In the genomic region with DNA sequence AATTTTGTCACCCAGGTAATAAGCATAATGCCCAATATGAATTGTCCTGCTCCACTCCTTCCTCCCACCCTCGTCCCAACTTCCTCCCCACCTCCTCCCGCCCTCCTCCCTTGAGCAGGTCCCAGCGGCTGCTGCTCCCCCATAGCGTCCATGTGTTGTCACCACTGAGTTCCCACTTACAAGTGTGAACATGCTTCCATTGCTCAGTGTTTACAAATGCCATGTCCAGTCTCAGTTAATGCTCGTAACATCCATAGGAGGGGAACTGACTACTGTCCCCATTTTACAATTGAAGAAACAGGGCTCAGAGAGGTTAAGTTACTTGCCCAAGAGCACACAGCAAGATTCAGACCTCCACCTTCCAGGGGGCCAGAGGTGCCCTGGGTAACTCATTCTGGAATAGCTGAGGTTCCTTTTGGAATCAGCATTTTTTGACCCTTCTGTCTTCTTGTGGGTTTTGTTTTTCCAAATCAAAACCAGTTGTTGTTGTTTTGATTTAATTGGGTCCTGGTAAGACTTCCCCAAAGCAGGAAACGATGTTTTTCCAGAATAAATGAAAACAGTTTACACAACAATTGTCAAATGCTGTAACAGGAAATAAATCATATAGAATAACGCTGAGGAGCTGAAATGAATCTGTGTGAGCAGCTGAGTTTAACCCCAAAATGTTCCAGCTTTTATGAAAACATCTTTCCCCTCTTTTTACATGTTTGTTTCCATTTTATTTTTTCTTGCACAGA, we compare ENCODE assay signal across 3 cellular contexts.
A peak's percentile ranks its signal among the peaks of the same experiment; 100 is the strongest.
TF ChIP-seq lines count a peak whose summit lies in the region.

No MANE protein-coding gene starts in this region.

TF ChIP-seq in A549, 52 proteins besides CTCF, POLR2A, EP300 and RAD21:
- TF ChIP-seq FOXS1 (CRISPR knock-in tag; IDR thresholded peaks at IDR 0.05), result no peak
- TF ChIP-seq, protein P1, sequence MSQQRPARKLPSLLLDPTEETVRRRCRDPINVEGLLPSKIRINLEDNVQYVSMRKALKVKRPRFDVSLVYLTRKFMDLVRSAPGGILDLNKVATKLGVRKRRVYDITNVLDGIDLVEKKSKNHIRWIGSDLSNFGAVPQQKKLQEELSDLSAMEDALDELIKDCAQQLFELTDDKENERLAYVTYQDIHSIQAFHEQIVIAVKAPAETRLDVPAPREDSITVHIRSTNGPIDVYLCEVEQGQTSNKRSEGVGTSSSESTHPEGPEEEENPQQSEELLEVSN (IDR thresholded peaks at IDR 0.05; ENCODE audit: borderline replicate concordance, low read depth), result no peak
- peak; percentile 35 for TF ChIP-seq ZFP36 (IDR thresholded peaks at IDR 0.05; ENCODE audit: borderline replicate concordance, partially characterized antibody)

TF ChIP-seq in endothelial cell of umbilical vein, 7 proteins besides CTCF, POLR2A, EP300 and RAD21:
- TF ChIP-seq GATA2 (IDR thresholded peaks at IDR 0.05; ENCODE audit: insufficient read depth, insufficient read length, low read depth, low read length), result no peak
- TF ChIP-seq, protein P2, sequence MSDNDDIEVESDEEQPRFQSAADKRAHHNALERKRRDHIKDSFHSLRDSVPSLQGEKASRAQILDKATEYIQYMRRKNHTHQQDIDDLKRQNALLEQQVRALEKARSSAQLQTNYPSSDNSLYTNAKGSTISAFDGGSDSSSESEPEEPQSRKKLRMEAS (IDR thresholded peaks at IDR 0.05; ENCODE audit: insufficient read depth, insufficient read length), result no peak
- TF ChIP-seq POLR2AphosphoS5 (IDR thresholded peaks at IDR 0.05; ENCODE audit: insufficient read depth, low read depth, low read length), result no peak
- no peak for TF ChIP-seq EZH2 (IDR thresholded peaks at IDR 0.05; ENCODE audit: borderline replicate concordance, low read depth, low read length, severe bottlenecking)
- no peak for TF ChIP-seq MYC (IDR thresholded peaks at IDR 0.05; ENCODE audit: low read depth, low read length)
- no peak for TF ChIP-seq FOS (IDR thresholded peaks at IDR 0.05; ENCODE audit: borderline replicate concordance, insufficient read depth, low read length)
- TF ChIP-seq JUN (IDR thresholded peaks at IDR 0.05; ENCODE audit: borderline replicate concordance, insufficient read depth, insufficient read length, low read depth), result no peak
TF ChIP-seq in endothelial cell of umbilical vein: peak in this region for 0.

TF ChIP-seq in HepG2, 621 proteins besides CTCF, POLR2A, EP300 and RAD21:
- no peak for TF ChIP-seq NFE2 (CRISPR knock-in tag; IDR thresholded peaks at IDR 0.05)
- TF ChIP-seq ZFY (CRISPR knock-in tag; IDR thresholded peaks at IDR 0.05), result no peak
- TF ChIP-seq ZNF768 (CRISPR knock-in tag; IDR thresholded peaks at IDR 0.05), result peak; percentile 78; the same call in 1 of the 2 replicates
- TF ChIP-seq ZNF33B (CRISPR knock-in tag; IDR thresholded peaks at IDR 0.05), result no peak
